14 cellular contexts compared by ENCODE assay signal in genomic region chr4:98293089-98293887, GRCh38. TPM values are rescaled to one million over a fixed set of nuclear protein-coding genes. Genes with fewer than 3 reads are reported as not detected.
A peak's percentile ranks its signal among the peaks of the same experiment; 100 is the strongest.
DNase-seq lines count a peak whose midpoint lies in the region; ATAC-seq and TF ChIP-seq lines count a peak whose summit lies in the region.
"Had no signal": no experiment of that assay in that cellular context is flagged by ENCODE, and none has a peak within 500 bp of the region (broad histone marks: within the 10 kb centered on the region; RNA-seq: fewer than 3 reads in every experiment).

No MANE protein-coding gene starts in this region.

- TF ChIP-seq CTCF in fibroblast of pulmonary artery (IDR thresholded peaks at IDR 0.05; ENCODE audit: low read length, missing control alignments) (no peak), colonic mucosa (IDR thresholded peaks at IDR 0.05) (no peak)

- no peak overlapping the region for H3K27ac ChIP-seq in colonic mucosa
- H3K27ac ChIP-seq: thyroid gland had no signal

- H3K9ac ChIP-seq in skeletal muscle satellite cell (ENCODE audit: low read depth, low read length) (no peak overlapping the region), colonic mucosa (ENCODE audit: low read depth in 2 of 2, low read length in 2 of 2) (no peak overlapping the region)

- H3K9me3 ChIP-seq in skeletal muscle satellite cell (replicated peaks; ENCODE audit: low read length) (no peaks in the 10 kb centered on the region), colonic mucosa (no peaks in the 10 kb centered on the region)
- H3K9me3 ChIP-seq: thyroid gland had no signal

- peak overlapping the region; percentile 4 for H3K4me3 ChIP-seq in fibroblast of pulmonary artery (replicated peaks; ENCODE audit: low read depth, low read length)
- no peak overlapping the region for H3K4me3 ChIP-seq in skeletal muscle satellite cell (ENCODE audit: low read length)
- H3K4me3 ChIP-seq in colonic mucosa = no peak overlapping the region
- H3K4me3 ChIP-seq: thyroid gland had no signal

- intact Hi-C loops in colonic mucosa (cut with DNase I) = no loop called here

- peak overlapping the region; percentile 34 for H3K4me2 ChIP-seq in skeletal muscle satellite cell (ENCODE audit: low read length)

- DNase-seq in activated CD4-positive, alpha-beta T cell treated with anti-CD3 and anti-CD28 coated beads for 48 hours = peak; percentile 49
- DNase-seq in activated CD4-positive, alpha-beta T cell treated with anti-CD3 and anti-CD28 coated beads for 4 hours = no peak
- peak; percentile 63 for DNase-seq in NCI-H82 (lab: John Stamatoyannopoulos, UW)
- peak; percentile 69 for DNase-seq in fibroblast of pulmonary artery (ENCODE audit: low read depth)
- DNase-seq in colonic mucosa = no peak
- DNase-seq: activated CD8-positive, alpha-beta T cell treated with anti-CD3 and anti-CD28 coated beads for 36 hours; amniotic stem cell; effector memory CD8-positive, alpha-beta T cell; NK-92 treated with Interleukin-12 subunit alpha and Interleukin-12 subunit beta, amount 100 ng/mL, for 24 hours; SW 1271; thyroid gland had no signal

- peaks cover 22% of the 10 kb centered on the region for H3K4me1 ChIP-seq in skeletal muscle satellite cell (ENCODE audit: control insufficient read depth, insufficient read depth, low read length)
- H3K4me1 ChIP-seq in colonic mucosa = no peaks in the 10 kb centered on the region

- ATAC-seq in GM18858 (IDR thresholded peaks at IDR 0.05; ENCODE audit: unreplicated experiment) (no peak), GM19023 (IDR thresholded peaks at IDR 0.05; ENCODE audit: unreplicated experiment) (no peak)
- ATAC-seq: activated CD8-positive, alpha-beta T cell treated with anti-CD3 and anti-CD28 coated beads for 36 hours; effector memory CD8-positive, alpha-beta T cell had no signal

- peaks cover 30% of the 10 kb centered on the region for H3K36me3 ChIP-seq in skeletal muscle satellite cell (ENCODE audit: insufficient read depth, low read length)
- H3K36me3 ChIP-seq in colonic mucosa = no peaks in the 10 kb centered on the region

- H3K27me3 ChIP-seq in skeletal muscle satellite cell (ENCODE audit: control insufficient read depth, insufficient read depth, low read length) = no peaks in the 10 kb centered on the region
- H3K27me3 ChIP-seq in colonic mucosa = no peaks in the 10 kb centered on the region
- H3K27me3 ChIP-seq: thyroid gland had no signal

RNA-seq across cellular contexts. Expression of gene RAP1GDS1, which starts 32.1 kb away (rescaled TPM):
- total RNA-seq in skeletal muscle satellite cell (2012; rRNA removed) = 54.4 and 66.2 TPM in 2 replicates
- 10 to 100 TPM; 38.4 to 42.3 TPM for total RNA-seq in colonic mucosa

Comparison
In these comparisons a context has a peak if more than half of its experiments do, and no peak if none do; other contexts are left out.
1. DNase-seq: peak in activated CD4-positive, alpha-beta T cell treated with anti-CD3 and anti-CD28 coated beads for 48 hours (single experiment), NCI-H82 (single experiment) and fibroblast of pulmonary artery (single experiment); none in activated CD4-positive, alpha-beta T cell treated with anti-CD3 and anti-CD28 coated beads for 4 hours (0 of 2) and colonic mucosa (single experiment).